ENCODE assay signal across 8 cellular contexts in the genomic region with DNA sequence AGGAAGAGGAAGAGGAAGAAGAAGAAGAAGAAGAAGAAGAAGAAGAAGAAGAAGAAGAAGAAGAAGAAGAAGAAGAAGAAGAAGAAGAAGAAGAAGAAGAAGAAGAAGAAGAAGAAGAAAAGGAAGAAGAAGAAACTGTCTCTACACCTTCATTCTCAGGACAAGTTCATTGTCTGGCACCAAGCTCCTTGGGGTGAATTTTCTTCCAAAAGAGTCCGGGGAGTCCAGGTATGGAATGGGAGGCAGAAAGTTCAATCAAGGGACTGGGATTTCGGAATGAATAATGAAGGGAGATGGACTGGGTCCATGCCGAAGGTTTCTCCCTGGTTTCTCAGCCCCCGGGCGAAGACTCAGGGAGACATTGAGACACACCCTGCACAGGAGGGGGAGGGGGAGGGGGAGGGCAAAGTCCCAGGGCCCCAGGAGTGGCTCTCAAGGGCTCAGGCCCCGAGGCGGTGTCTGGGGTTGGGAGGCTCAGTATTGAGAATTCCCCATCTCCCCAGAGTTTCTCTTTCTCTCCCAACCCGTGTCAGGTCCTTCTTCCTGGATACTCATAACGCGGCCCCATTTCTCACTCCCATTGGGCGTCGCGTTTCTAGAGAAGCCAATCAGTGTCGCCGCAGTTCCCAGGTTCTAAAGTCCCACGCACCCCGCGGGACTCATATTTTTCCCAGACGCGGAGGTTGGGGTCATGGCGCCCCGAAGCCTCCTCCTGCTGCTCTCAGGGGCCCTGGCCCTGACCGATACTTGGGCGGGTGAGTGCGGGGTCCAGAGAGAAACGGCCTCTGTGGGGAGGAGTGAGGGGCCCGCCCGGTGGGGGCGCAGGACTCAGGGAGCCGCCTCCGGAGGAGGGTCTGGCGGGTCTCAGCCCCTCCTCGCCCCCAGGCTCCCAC. TPM values are rescaled to one million over a fixed set of nuclear protein-coding genes. Genes with fewer than 3 reads are reported as not detected.
DNase-seq lines count a peak whose midpoint lies in the region; ATAC-seq, FAIRE-seq and TF ChIP-seq lines count a peak whose summit lies in the region.

A gene (plus strand): TSS at position 662 of the 893 bp plus-strand sequence. CDS start 30 bp downstream, at position 692.

- intact Hi-C loops in HepG2 (cut with micrococcal nuclease; ENCODE audit: unreplicated experiment): no loop called here

- TF ChIP-seq CTCF in GM12875 (IDR thresholded peaks at IDR 0.05; ENCODE audit: borderline replicate concordance, insufficient read depth, low read depth, low read length): no peak
- TF ChIP-seq CTCF in HepG2 (CRISPR knock-in tag; IDR thresholded peaks at IDR 0.05): no peak; the same call in none of the 2 replicates

- H3K27ac ChIP-seq in HepG2 (ENCODE audit: extremely low read length, insufficient read depth, low read length): no peak within 1 kb of the TSS

- no peak for TF ChIP-seq RAD21 in HepG2 (CRISPR knock-in tag; IDR thresholded peaks at IDR 0.05)

- no peak within 1 kb of the TSS for H3K9ac ChIP-seq in HepG2 (ENCODE audit: insufficient read depth, low read depth, low read length)

- peak; percentile 26 for DNase-seq in NCI-H2171 (lab: John Stamatoyannopoulos, UW)
- peak; percentile 79 to 80 for DNase-seq in activated CD4-positive, alpha-beta T cell treated with anti-CD3 and anti-CD28 coated beads, Interleukin-2, amount 50 U/mL, for 4 hours
- DNase-seq in dermis blood vessel endothelial cell: peak; percentile 86
- peak; percentile 63 for DNase-seq in HepG2 (ENCODE audit: low spot score)
- DNase-seq in stimulated activated CD4-positive, alpha-beta T cell treated with anti-CD3 and anti-CD28 coated beads, Interleukin-2, amount 100 ng/mL, for 24 hours: peak; percentile 78 to 81
- DNase-seq in cortex of kidney (lab: John Stamatoyannopoulos, UW): no peak

- H3K36me3 ChIP-seq in HepG2 (replicated peaks in 1 of 2; ENCODE audit: control insufficient read depth in 1 of 2, insufficient read depth in 2 of 2, low read length in 2 of 2): no peaks in the 10 kb centered on the region

- H2AFZ ChIP-seq in HepG2 (ENCODE audit: low read length): peak within 1 kb of the TSS; percentile 76

- no peaks in the 10 kb centered on the region for H4K20me1 ChIP-seq in HepG2 (ENCODE audit: insufficient read depth, low read length)

- WGBS in HepG2 (ENCODE audit: low lambda C conversion rate): 8% methylated on average over 32 of the region's 33 CpGs

- no peak for FAIRE-seq in HepG2 (lab: Jason Lieb, UNC)

- TF ChIP-seq EP300 in HepG2 (IDR thresholded peaks at IDR 0.05; ENCODE audit: low read depth in 2 of 2, low read length in 2 of 2) (no peak), HepG2 (CRISPR knock-in tag; IDR thresholded peaks at IDR 0.05; ENCODE audit: borderline replicate concordance) (no peak)

- H3K79me2 ChIP-seq in HepG2 (ENCODE audit: insufficient read depth, low read length): no peaks in the 10 kb centered on the region

- H3K4me2 ChIP-seq in HepG2 (ENCODE audit: low read depth, low read length): peak within 1 kb of the TSS; percentile 69

- H3K4me3 ChIP-seq in GM12875 (ENCODE audit: low read depth, low read length) (peak within 1 kb of the TSS; percentile 91), HepG2 (replicated peaks in 1 of 3; ENCODE audit: insufficient read depth in 1 of 3, low read depth in 2 of 3, low read length in 3 of 3) (peak within 1 kb of the TSS; percentile 49 to 72 (median 55); a peak in 5 of 6 replicates)

- no peaks in the 10 kb centered on the region for H3K4me1 ChIP-seq in HepG2 (ENCODE audit: insufficient read depth, low read length)

- H3K27me3 ChIP-seq in HepG2 (ENCODE audit: control insufficient read depth in 1 of 2, insufficient read depth in 2 of 2, low read length in 2 of 2): peaks cover 1 to 7% of the 10 kb centered on the region in 2 experiments; a peak in 1 of 5 replicates

- TF ChIP-seq POLR2A in HepG2 (IDR thresholded peaks at IDR 0.05; ENCODE audit: insufficient read depth in 1 of 2, low read depth in 2 of 2, low read length in 2 of 2): no peak

- CTCF ChIA-PET in HepG2 (lab: Yijun Ruan, JAX; ENCODE audit: low intra/inter-chr PET ratio, low total read pairs): no interaction called here

- H3K9me3 ChIP-seq in HepG2 (ENCODE audit: low read length): no peaks in the 10 kb centered on the region

- in situ Hi-C loops in HepG2 (cut with HindIII; ENCODE audit: extremely low pct_ligation_motif_present, low pct_unique_long_range_greater_than_20kb): no loop called here

- POLR2A ChIA-PET in HepG2 (lab: Yijun Ruan, JAX): no interaction called here

- ATAC-seq in HG02610 (IDR thresholded peaks at IDR 0.05; ENCODE audit: unreplicated experiment) (peak; percentile 92), HepG2 (peak; percentile 98)

- BruUV-seq in HepG2 (replicated peaks; lab: Mats Ljungman, UMichigan): no TSS peak

TF ChIP-seq in HepG2, 621 proteins besides CTCF, POLR2A, EP300 and RAD21 (continues in another document):
- TF ChIP-seq, protein P1, sequence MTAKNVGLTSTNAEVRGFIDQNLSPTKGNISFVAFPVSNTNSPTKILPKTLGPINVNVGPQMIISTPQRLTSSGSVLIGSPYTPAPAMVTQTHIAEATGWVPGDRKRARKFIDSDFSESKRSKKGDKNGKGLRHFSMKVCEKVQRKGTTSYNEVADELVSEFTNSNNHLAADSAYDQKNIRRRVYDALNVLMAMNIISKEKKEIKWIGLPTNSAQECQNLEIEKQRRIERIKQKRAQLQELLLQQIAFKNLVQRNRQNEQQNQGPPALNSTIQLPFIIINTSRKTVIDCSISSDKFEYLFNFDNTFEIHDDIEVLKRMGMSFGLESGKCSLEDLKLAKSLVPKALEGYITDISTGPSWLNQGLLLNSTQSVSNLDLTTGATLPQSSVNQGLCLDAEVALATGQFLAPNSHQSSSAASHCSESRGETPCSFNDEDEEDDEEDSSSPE (CRISPR knock-in tag; IDR thresholded peaks at IDR 0.05): 0 out of 2 replicates have a peak, but pooled peaks have one; percentile 41
- TF ChIP-seq ERF (CRISPR knock-in tag; IDR thresholded peaks at IDR 0.05): no peak
- peak; percentile 26; the same call in 1 of the 2 replicates for TF ChIP-seq ELF1 (CRISPR knock-in tag; IDR thresholded peaks at IDR 0.05)
- TF ChIP-seq, protein P2, sequence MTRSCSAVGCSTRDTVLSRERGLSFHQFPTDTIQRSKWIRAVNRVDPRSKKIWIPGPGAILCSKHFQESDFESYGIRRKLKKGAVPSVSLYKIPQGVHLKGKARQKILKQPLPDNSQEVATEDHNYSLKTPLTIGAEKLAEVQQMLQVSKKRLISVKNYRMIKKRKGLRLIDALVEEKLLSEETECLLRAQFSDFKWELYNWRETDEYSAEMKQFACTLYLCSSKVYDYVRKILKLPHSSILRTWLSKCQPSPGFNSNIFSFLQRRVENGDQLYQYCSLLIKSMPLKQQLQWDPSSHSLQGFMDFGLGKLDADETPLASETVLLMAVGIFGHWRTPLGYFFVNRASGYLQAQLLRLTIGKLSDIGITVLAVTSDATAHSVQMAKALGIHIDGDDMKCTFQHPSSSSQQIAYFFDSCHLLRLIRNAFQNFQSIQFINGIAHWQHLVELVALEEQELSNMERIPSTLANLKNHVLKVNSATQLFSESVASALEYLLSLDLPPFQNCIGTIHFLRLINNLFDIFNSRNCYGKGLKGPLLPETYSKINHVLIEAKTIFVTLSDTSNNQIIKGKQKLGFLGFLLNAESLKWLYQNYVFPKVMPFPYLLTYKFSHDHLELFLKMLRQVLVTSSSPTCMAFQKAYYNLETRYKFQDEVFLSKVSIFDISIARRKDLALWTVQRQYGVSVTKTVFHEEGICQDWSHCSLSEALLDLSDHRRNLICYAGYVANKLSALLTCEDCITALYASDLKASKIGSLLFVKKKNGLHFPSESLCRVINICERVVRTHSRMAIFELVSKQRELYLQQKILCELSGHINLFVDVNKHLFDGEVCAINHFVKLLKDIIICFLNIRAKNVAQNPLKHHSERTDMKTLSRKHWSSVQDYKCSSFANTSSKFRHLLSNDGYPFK (CRISPR knock-in tag; IDR thresholded peaks at IDR 0.05; ENCODE audit: borderline replicate concordance): peak; percentile 55; the same call in 1 of the 2 replicates
- TF ChIP-seq, protein P3, sequence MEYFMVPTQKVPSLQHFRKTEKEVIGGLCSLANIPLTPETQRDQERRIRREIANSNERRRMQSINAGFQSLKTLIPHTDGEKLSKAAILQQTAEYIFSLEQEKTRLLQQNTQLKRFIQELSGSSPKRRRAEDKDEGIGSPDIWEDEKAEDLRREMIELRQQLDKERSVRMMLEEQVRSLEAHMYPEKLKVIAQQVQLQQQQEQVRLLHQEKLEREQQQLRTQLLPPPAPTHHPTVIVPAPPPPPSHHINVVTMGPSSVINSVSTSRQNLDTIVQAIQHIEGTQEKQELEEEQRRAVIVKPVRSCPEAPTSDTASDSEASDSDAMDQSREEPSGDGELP (IDR thresholded peaks at IDR 0.05; ENCODE audit: borderline replicate concordance, low read depth): no peak
- no peak for TF ChIP-seq ZNF562 (CRISPR knock-in tag; IDR thresholded peaks at IDR 0.05; ENCODE audit: borderline replicate concordance)
- TF ChIP-seq NFYB (CRISPR knock-in tag; IDR thresholded peaks at IDR 0.05): peak; percentile 77
- no peak for TF ChIP-seq MEIS2 (CRISPR knock-in tag; IDR thresholded peaks at IDR 0.05)
- TF ChIP-seq ZMAT3 (CRISPR knock-in tag; conservative IDR thresholded peaks at IDR 0.05): no peak

RNA-seq across cellular contexts. Expression of the gene that starts here (rescaled TPM):
- total RNA-seq in dermis blood vessel endothelial cell: 6.7 and 68.2 TPM in 2 replicates
- total RNA-seq in HepG2 (2016; rRNA removed; fragmentation: Illumina TruSeq; extraction: Trizol): 3.5 and 6.0 TPM in 2 replicates
- 0.71 and 1.1 TPM in 2 replicates for total RNA-seq in HepG2 (2016; cell fraction: cytosol; rRNA removed; fragmentation: Illumina TruSeq; extraction: Trizol; ENCODE audit: low read depth)
- total RNA-seq in HepG2 (2016; cell fraction: insoluble cytoplasmic fraction; rRNA removed; fragmentation: Illumina TruSeq; extraction: Trizol): 3.2 and 6.7 TPM in 2 replicates
- 1.2 and 2.9 TPM in 2 replicates for total RNA-seq in HepG2 (2016; cell fraction: membrane; rRNA removed; fragmentation: Illumina TruSeq; extraction: Trizol)
- total RNA-seq in HepG2 (2016; cell fraction: nucleus; rRNA removed; fragmentation: Illumina TruSeq; extraction: Trizol): 6.6 and 6.7 TPM in 2 replicates
- polyA plus RNA-seq in HepG2 (2011; rRNA removed): 6.1 and 9.3 TPM in 2 replicates
- 4.3 and 5.2 TPM in 2 replicates for polyA plus RNA-seq in HepG2 (2011; cell fraction: cytosol; rRNA removed)
- 19.2 and 30.0 TPM in 2 replicates for polyA plus RNA-seq in HepG2 (2011; cell fraction: nucleus; rRNA removed)
- polyA plus RNA-seq in HepG2 (2012): 5.4 and 8.4 TPM in 2 replicates
- 0.76 and 0.84 TPM in 2 replicates for polyA plus RNA-seq in HepG2 (2016; cell fraction: cytosol; fragmentation: Illumina TruSeq; extraction: Trizol; ENCODE audit: low read depth)
- polyA plus RNA-seq in HepG2 (2016; cell fraction: insoluble cytoplasmic fraction; fragmentation: Illumina TruSeq; extraction: Trizol; ENCODE audit: low read depth): 2.5 and 2.7 TPM in 2 replicates
- 0.65 and 1.1 TPM in 2 replicates for polyA plus RNA-seq in HepG2 (2016; cell fraction: membrane; fragmentation: Illumina TruSeq; extraction: Trizol; ENCODE audit: low read depth)
- polyA plus RNA-seq in HepG2 (2016; cell fraction: nucleus; fragmentation: Illumina TruSeq; extraction: Trizol; ENCODE audit: insufficient read depth, low read depth): 11.8 and 13.2 TPM in 2 replicates
- 0.33 and 3.7 TPM in 2 replicates for polyA minus RNA-seq in HepG2 (2011; rRNA and poly(A)+ RNA removed; ENCODE audit: low replicate concordance)
- polyA minus RNA-seq in HepG2 (2011; cell fraction: cytosol; rRNA and poly(A)+ RNA removed): 1.1 and 2.0 TPM in 2 replicates
- polyA minus RNA-seq in HepG2 (2011; cell fraction: nucleus; rRNA and poly(A)+ RNA removed): 5.7 and 9.8 TPM in 2 replicates
